Comparison of ENCODE assay signal across 13 cellular contexts in the genomic region with DNA sequence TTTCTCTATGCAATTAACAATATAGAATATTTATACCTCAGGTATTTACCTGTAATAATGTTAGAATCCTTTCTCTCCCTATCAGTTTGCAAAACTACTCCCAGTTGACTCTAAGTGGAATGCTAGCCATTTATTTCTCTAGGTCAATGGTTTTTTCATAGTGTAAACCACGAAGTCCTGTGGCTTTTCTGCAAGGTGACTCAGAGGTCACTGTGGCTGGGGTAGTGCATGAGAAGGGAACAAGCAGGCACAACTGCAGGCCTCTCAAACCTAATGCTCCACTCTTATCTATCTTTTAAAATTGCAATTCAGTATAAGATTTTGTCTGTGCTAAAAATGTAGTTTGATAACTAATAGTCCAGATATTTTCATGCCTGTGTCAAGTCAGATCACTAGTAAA.
A peak's percentile ranks its signal among the peaks of the same experiment; 100 is the strongest.
DNase-seq lines count a peak whose midpoint lies in the region; TF ChIP-seq lines count a peak whose summit lies in the region.
"Had no signal": no experiment of that assay in that cellular context is flagged by ENCODE, and none has a peak within 500 bp of the region (broad histone marks: within the 10 kb centered on the region; RNA-seq: fewer than 3 reads in every experiment).

No MANE protein-coding gene starts in this region.

- H3K27ac ChIP-seq in neutrophil = peak overlapping the region; percentile 14
- H3K27ac ChIP-seq: right lobe of liver had no signal

- no peak overlapping the region for H3K27ac Mint-ChIP-seq in Calu3 (ENCODE audit: unreplicated experiment)

- CTCF ChIA-PET in Calu3 (lab: Charles Lee) = no interaction called here

- H3K4me3 Mint-ChIP-seq in Calu3 (ENCODE audit: low read depth, unreplicated experiment) = no peak overlapping the region

- no peaks in the 10 kb centered on the region for H3K4me1 Mint-ChIP-seq in Calu3 (ENCODE audit: low read depth, unreplicated experiment)

- TF ChIP-seq CTCF in neutrophil (IDR thresholded peaks at IDR 0.05) (no peak), Calu3 (IDR thresholded peaks at IDR 0.05; ENCODE audit: unreplicated experiment) (no peak)

- intact Hi-C loops in Calu3 (cut with micrococcal nuclease; ENCODE audit: unreplicated experiment) = no loop called here

- no peaks in the 10 kb centered on the region for H3K9me3 ChIP-seq in neutrophil
- H3K9me3 ChIP-seq: right lobe of liver had no signal

- H3K4me1 ChIP-seq in neutrophil (ENCODE audit: control insufficient read depth in 1 of 2, insufficient read depth in 1 of 2, low read depth in 1 of 2, low read length in 1 of 2) = peaks cover 4 to 7% of the 10 kb centered on the region in 2 experiments
- H3K4me1 ChIP-seq: right lobe of liver had no signal

- no peaks in the 10 kb centered on the region for H3K27me3 Mint-ChIP-seq in Calu3 (ENCODE audit: unreplicated experiment)

- DNase-seq in GM03348 (ENCODE audit: low spot score) (peak; percentile 23), LHCN-M2 (ENCODE audit: low read depth) (peak; percentile 87), astrocyte of the hippocampus (ENCODE audit: low read depth, low spot score) (peak; percentile 81), Calu3 (no peak), NCI-H1436 (lab: John Stamatoyannopoulos, UW) (no peak), NCI-H128 (lab: John Stamatoyannopoulos, UW; ENCODE audit: unreplicated experiment) (no peak), NCI-H2107 (lab: John Stamatoyannopoulos, UW) (no peak)
- DNase-seq: activated CD4-positive, alpha-beta T cell treated with anti-CD3 and anti-CD28 coated beads for 1 hour; activated naive CD4-positive, alpha-beta T cell treated with anti-CD3 and anti-CD28 coated beads, Interleukin-2, amount 50 U/mL, for 16 hours; NCI-H345; right lobe of liver; SHP77 treated with DMSO at 0.1 percent for 48 hours had no signal

- H3K36me3 Mint-ChIP-seq in Calu3 (ENCODE audit: insufficient read depth, unreplicated experiment) = no peaks in the 10 kb centered on the region

- no TSS peak for BruUV-seq in Calu3 (replicated peaks; lab: Mats Ljungman, UMichigan)

- H3K27me3 ChIP-seq in neutrophil = no peaks in the 10 kb centered on the region
- H3K27me3 ChIP-seq: right lobe of liver had no signal

- no peak overlapping the region for H3K4me3 ChIP-seq in neutrophil (ENCODE audit: low read depth in 1 of 2, low read length in 1 of 2)
- H3K4me3 ChIP-seq: right lobe of liver had no signal

- H3K9me3 Mint-ChIP-seq in Calu3 (ENCODE audit: low read depth, unreplicated experiment) = no peaks in the 10 kb centered on the region

- H3K36me3 ChIP-seq in neutrophil = no peaks in the 10 kb centered on the region
- H3K36me3 ChIP-seq: right lobe of liver had no signal

Comparison
In these comparisons a context has a peak if more than half of its experiments do, and no peak if none do; other contexts are left out.
1. DNase-seq: peak in GM03348 (single experiment), LHCN-M2 (single experiment) and astrocyte of the hippocampus (single experiment); none in Calu3 (single experiment), NCI-H1436 (single experiment), NCI-H128 (single experiment) and NCI-H2107 (single experiment).